Comparison of ENCODE assay signal across 9 cellular contexts in the genomic region with DNA sequence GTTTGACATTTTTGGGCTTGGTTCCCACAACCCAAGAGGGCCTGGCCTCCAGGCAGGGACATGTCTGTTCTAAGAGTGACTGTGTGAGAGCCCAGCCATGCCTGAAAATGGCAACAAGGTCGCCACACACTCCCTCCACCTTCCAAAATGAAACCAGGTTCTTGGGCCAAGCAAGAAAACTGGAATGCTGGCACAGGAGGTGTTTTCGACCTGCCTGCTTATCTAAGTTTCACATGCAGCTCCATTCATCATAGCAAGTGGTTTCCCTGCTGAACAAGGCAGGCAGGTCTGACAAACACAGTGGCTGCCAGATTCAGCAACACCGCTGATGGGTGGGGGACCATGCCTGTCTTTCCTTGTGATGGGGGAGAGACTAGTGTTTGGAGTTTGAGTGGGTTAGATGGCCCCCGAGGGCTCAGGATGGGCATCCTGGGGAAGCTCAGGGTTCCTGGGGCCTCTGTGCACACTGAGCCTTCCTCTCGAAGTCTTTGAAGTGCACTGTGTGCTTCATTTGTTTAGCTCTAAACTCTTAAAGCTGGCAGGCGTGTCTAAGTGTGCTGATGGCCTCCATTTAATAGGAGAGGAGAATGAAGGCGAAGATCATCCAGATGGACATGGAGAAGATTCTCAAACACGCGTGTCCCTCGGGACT. TPM values are rescaled to one million over a fixed set of nuclear protein-coding genes. Genes with fewer than 3 reads are reported as not detected.
DNase-seq lines count a peak whose midpoint lies in the region; ATAC-seq and TF ChIP-seq lines count a peak whose summit lies in the region.
"Had no signal": no experiment of that assay in that cellular context is flagged by ENCODE, and none has a peak within 500 bp of the region (broad histone marks: within the 10 kb centered on the region; RNA-seq: fewer than 3 reads in every experiment).

No MANE protein-coding gene starts in this region.

- no peaks in the 10 kb centered on the region for H3K9me3 ChIP-seq in right atrium auricular region

- intact Hi-C loops in left colon (cut with DNase I, micrococcal nuclease), result no loop called here

- H3K4me1 ChIP-seq in right atrium auricular region, result peaks cover 0 to 52% of the 10 kb centered on the region in 2 donors

- H3K4me3 ChIP-seq in right atrium auricular region (no peak overlapping the region), skin epidermis (no peak overlapping the region)

- H3K27ac ChIP-seq in right atrium auricular region (peak overlapping the region; percentile 84 to 88), skin epidermis (peak overlapping the region in 11 of 21 experiments; percentile 6 to 56 (median 36))

- peak; percentile 33 for ATAC-seq in GM21786 (IDR thresholded peaks at IDR 0.05; ENCODE audit: unreplicated experiment)
- ATAC-seq in left colon, result no peak
- no peak for ATAC-seq in GM18861 (IDR thresholded peaks at IDR 0.05; ENCODE audit: unreplicated experiment)
- no peak for ATAC-seq in HG02938 (IDR thresholded peaks at IDR 0.05; ENCODE audit: unreplicated experiment)

- DNase-seq in activated CD8-positive, alpha-beta memory T cell treated with anti-CD3 and anti-CD28 coated beads, Interleukin-2, amount 50 U/mL, for 48 hours, result peak; percentile 51
- DNase-seq in right atrium auricular region (ENCODE audit: low spot score), result peak; percentile 54
- DNase-seq in NCI-H146 treated with DMSO at 0.1 percent for 48 hours (lab: John Stamatoyannopoulos, UW; ENCODE audit: unreplicated experiment), result no peak
- DNase-seq in left colon, result no peak
- DNase-seq: NCI-H524 had no signal

- H3K36me3 ChIP-seq in right atrium auricular region, result no peaks in the 10 kb centered on the region

- no peaks in the 10 kb centered on the region for H3K27me3 ChIP-seq in right atrium auricular region

- TF ChIP-seq CTCF in right atrium auricular region (IDR thresholded peaks at IDR 0.05), result no peak

RNA-seq across cellular contexts. Expression of a gene that starts 17.9 kb away (rescaled TPM):
- total RNA-seq in right atrium auricular region (100 to 1,000 TPM; 206 to 254 TPM), left colon (100 to 1,000 TPM; 125 to 185 TPM)

Comparison
In these comparisons a context has a peak if more than half of its experiments do, and no peak if none do; other contexts are left out.
1. DNase-seq: peak in activated CD8-positive, alpha-beta memory T cell treated with anti-CD3 and anti-CD28 coated beads, Interleukin-2, amount 50 U/mL, for 48 hours (single experiment) and right atrium auricular region (single experiment); none in NCI-H146 treated with DMSO at 0.1 percent for 48 hours (single experiment) and left colon (0 of 2).